1 cellular context compared by ENCODE assay signal in the genomic region with DNA sequence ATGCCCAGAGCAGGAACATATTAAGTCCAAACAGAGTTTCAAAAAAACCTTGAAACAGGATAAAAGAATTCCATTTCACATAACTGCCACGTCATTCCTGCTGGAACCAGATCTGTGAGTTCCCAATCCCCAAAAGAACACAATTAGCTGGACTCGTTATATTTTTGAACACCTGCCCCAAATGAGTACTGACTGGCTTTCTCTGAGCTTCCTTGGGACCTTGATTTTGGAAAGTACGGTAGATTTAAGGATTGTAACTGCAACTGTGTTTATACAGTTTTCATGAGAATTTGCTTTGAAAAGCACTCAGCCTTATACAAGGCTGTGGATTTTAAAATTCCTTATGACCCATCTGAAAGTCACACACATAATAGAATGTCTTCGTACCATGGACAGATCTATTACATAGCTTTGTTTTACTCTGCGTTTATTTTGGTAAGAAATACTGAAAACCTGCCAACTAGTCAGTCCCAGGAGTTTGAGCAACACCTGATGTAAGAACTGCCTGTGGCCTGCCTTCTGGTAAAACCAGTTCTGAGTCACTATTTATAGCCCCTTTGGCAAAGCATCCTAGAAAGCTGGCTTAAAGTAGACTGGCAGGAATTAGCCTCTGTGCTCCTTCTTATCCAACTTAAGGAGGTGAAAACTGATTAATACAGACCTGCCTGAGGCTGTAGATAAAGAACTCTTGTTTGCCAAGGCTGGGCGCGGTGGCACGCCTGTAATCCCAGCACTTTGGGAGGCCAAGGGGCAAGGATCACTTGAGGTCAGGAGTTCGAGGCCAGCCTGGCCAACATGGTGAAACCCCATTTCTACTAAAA.
TF ChIP-seq lines count a peak whose summit lies in the region.

No MANE protein-coding gene starts in this region.

TF ChIP-seq in K562, 482 proteins besides CTCF, POLR2A, EP300 and RAD21:
- TF ChIP-seq ARID1B (IDR thresholded peaks at IDR 0.05): no peak
- peak; percentile 51; the same call in 1 of the 2 replicates for TF ChIP-seq MAFG (tag; conservative IDR thresholded peaks at IDR 0.05)
- TF ChIP-seq NFE2 (IDR thresholded peaks at IDR 0.05; ENCODE audit: low read depth): peak; percentile 53; the same call in 1 of the 2 replicates
- TF ChIP-seq MAFF (IDR thresholded peaks at IDR 0.05; ENCODE audit: low read length): 0 out of 2 replicates have a peak, but pooled peaks have one; percentile 6
- TF ChIP-seq CBX5 (IDR thresholded peaks at IDR 0.05; ENCODE audit: borderline replicate concordance, low read depth): no peak
- no peak for TF ChIP-seq OTX1 (CRISPR knock-in tag; IDR thresholded peaks at IDR 0.05)
- TF ChIP-seq NFE2L1 (tag; IDR thresholded peaks at IDR 0.05; ENCODE audit: borderline replicate concordance, low read depth): 0 out of 2 replicates have a peak, but pooled peaks have one; percentile 37
- peak; percentile 5; the same call in 1 of the 2 replicates for TF ChIP-seq C11orf30 (IDR thresholded peaks at IDR 0.05; ENCODE audit: low read depth)
TF ChIP-seq in K562: peak in this region for 5.
